Comparison of ENCODE assay signal across 1 cellular context in genomic region chr7:117219485-117219884, GRCh38.
TF ChIP-seq lines count a peak whose summit lies in the region.

No MANE protein-coding gene starts in this region.

TF ChIP-seq in HCT116, 20 proteins besides CTCF, POLR2A, EP300 and RAD21 (continued from another document):
- TF ChIP-seq REST (IDR thresholded peaks at IDR 0.05; ENCODE audit: low read depth) (no peak), FOSL1 (IDR thresholded peaks at IDR 0.05; ENCODE audit: low read depth) (no peak), EGR1 (IDR thresholded peaks at IDR 0.05; ENCODE audit: low read depth) (no peak), ATF3 (IDR thresholded peaks at IDR 0.05) (no peak), SIN3A (IDR thresholded peaks at IDR 0.05; ENCODE audit: low read depth) (no peak), ZBTB33 (IDR thresholded peaks at IDR 0.05; ENCODE audit: extremely low read depth, insufficient replicate concordance, low read length) (no peak), SP1 (IDR thresholded peaks at IDR 0.05; ENCODE audit: low read depth) (no peak), EZH2 (IDR thresholded peaks at IDR 0.05) (no peak), ZFX (IDR thresholded peaks at IDR 0.05) (no peak), ZNF274 (IDR thresholded peaks at IDR 0.05; ENCODE audit: low read depth, low read length) (no peak), ELF1 (IDR thresholded peaks at IDR 0.05; ENCODE audit: borderline replicate concordance, low read depth) (no peak), EZH2phosphoT487 (IDR thresholded peaks at IDR 0.05; ENCODE audit: borderline replicate concordance) (no peak), SRF (IDR thresholded peaks at IDR 0.05; ENCODE audit: low read depth) (no peak), CEBPB (IDR thresholded peaks at IDR 0.05; ENCODE audit: low read depth) (no peak), YY1 (IDR thresholded peaks at IDR 0.05; ENCODE audit: extremely low read depth, insufficient replicate concordance, low read depth, low read length) (no peak)
TF ChIP-seq in HCT116: peak in this region for 0.
